In genomic region chr20:2775139-2775538, GRCh38 we compare ENCODE assay signal across 17 cellular contexts. TPM values are rescaled to one million over a fixed set of nuclear protein-coding genes. Genes with fewer than 3 reads are reported as not detected.
DNase-seq lines count a peak whose midpoint lies in the region; ATAC-seq and TF ChIP-seq lines count a peak whose summit lies in the region.
"Had no signal": no experiment of that assay in that cellular context is flagged by ENCODE, and none has a peak within 500 bp of the region (broad histone marks: within the 10 kb centered on the region; RNA-seq: fewer than 3 reads in every experiment).

No MANE protein-coding gene starts in this region.

- no peaks in the 10 kb centered on the region for H3K27me3 ChIP-seq in SK-N-SH (ENCODE audit: insufficient read depth)
- H3K27me3 ChIP-seq: BLaER1 treated with 17β-estradiol and CSF1 and Interleukin-3, amounts not matched to agents 10 nM and 100 nM had no signal

- no peak overlapping the region for H3K9ac ChIP-seq in SK-N-SH
- H3K9ac ChIP-seq: BLaER1 treated with 17β-estradiol and CSF1 and Interleukin-3, amounts not matched to agents 10 nM and 100 nM had no signal

- H3K27ac ChIP-seq in SK-N-SH (ENCODE audit: low read depth in 2 of 2, low read length in 1 of 2), result no peak overlapping the region
- H3K27ac ChIP-seq: BLaER1 treated with 17β-estradiol and CSF1 and Interleukin-3, amounts not matched to agents 10 nM and 100 nM had no signal

- TF ChIP-seq EP300 in SK-N-SH (IDR thresholded peaks at IDR 0.05; ENCODE audit: borderline replicate concordance in 1 of 2, low read depth in 1 of 2, low read length in 1 of 2), result no peak

- H3K79me2 ChIP-seq in SK-N-SH (ENCODE audit: insufficient read depth), result no peaks in the 10 kb centered on the region

- peaks cover 18% of the 10 kb centered on the region for H3K27me3 Mint-ChIP-seq in HFFc6 (ENCODE audit: insufficient read depth)

- 59% methylated on average over 3 of the region's 3 CpGs for WGBS in SK-N-SH (ENCODE audit: low lambda C conversion rate)

- H3K4me1 Mint-ChIP-seq in HFFc6 (ENCODE audit: low read depth), result peaks cover 7% of the 10 kb centered on the region; the same call in 1 of the 2 replicates
- H3K4me1 Mint-ChIP-seq: CD4-positive, CD25-positive, alpha-beta regulatory T cell had no signal

- no peak for TF ChIP-seq CTCF in SK-N-SH (IDR thresholded peaks at IDR 0.05)
- no peak for TF ChIP-seq CTCF in HFFc6 (IDR thresholded peaks at IDR 0.05)
- no peak for TF ChIP-seq CTCF in fibroblast of mammary gland (conservative IDR thresholded peaks at IDR 0.05; ENCODE audit: control insufficient read depth, insufficient read depth, low read depth, low read length)

- H2AFZ ChIP-seq in SK-N-SH (ENCODE audit: low read depth), result no peak overlapping the region

- H3K4me3 Mint-ChIP-seq in HFFc6, result peak overlapping the region; percentile 65
- H3K4me3 Mint-ChIP-seq: CD4-positive, CD25-positive, alpha-beta regulatory T cell had no signal

- H3K4me3 ChIP-seq in SK-N-SH (ENCODE audit: low read depth in 2 of 2, low read length in 1 of 2), result no peak overlapping the region
- no peak overlapping the region for H3K4me3 ChIP-seq in fibroblast of mammary gland (ENCODE audit: control insufficient read depth, low read depth, low read length)
- H3K4me3 ChIP-seq: BLaER1 treated with 17β-estradiol and CSF1 and Interleukin-3, amounts not matched to agents 10 nM and 100 nM had no signal

- no peaks in the 10 kb centered on the region for H3K4me1 ChIP-seq in SK-N-SH (ENCODE audit: control insufficient read depth in 1 of 2, insufficient read depth in 2 of 2, low read depth in 1 of 2, low read length in 1 of 2)

- H3K9me3 ChIP-seq in SK-N-SH, result peaks cover 9% of the 10 kb centered on the region

- ATAC-seq in SK-N-SH treated with all-trans-retinoic acid at 6 μM for 48 hours (no peak), HG02588 (IDR thresholded peaks at IDR 0.05; ENCODE audit: unreplicated experiment) (no peak), HG03280 (IDR thresholded peaks at IDR 0.05; ENCODE audit: unreplicated experiment) (no peak)

- no peaks in the 10 kb centered on the region for H3K36me3 ChIP-seq in SK-N-SH (replicated peaks in 1 of 2; ENCODE audit: control insufficient read depth in 1 of 2, insufficient read depth in 2 of 2, low read length in 1 of 2)
- H3K36me3 ChIP-seq: BLaER1 treated with 17β-estradiol and CSF1 and Interleukin-3, amounts not matched to agents 10 nM and 100 nM had no signal

- peak; percentile 39 for DNase-seq in SK-N-SH
- peak; percentile 34 for DNase-seq in EL
- no peak for DNase-seq in HFFc6
- peak; percentile 49 for DNase-seq in fibroblast of mammary gland (ENCODE audit: low read depth)
- DNase-seq in NCI-H1092 (lab: John Stamatoyannopoulos, UW), result no peak
- DNase-seq: 8988T; ACHN; CD4-positive, CD25-positive, alpha-beta regulatory T cell; DMS 273 treated with DMSO at 0.1 percent for 48 hours; DMS79; GF-D8; IMR-90; KG1 had no signal

- CTCF ChIA-PET in SK-N-SH (lab: Yijun Ruan, JAX), result no interaction called here

- H3K9me3 Mint-ChIP-seq in HFFc6, result no peaks in the 10 kb centered on the region

- no peak overlapping the region for H3K27ac Mint-ChIP-seq in HFFc6

- no peak for TF ChIP-seq RAD21 in SK-N-SH (IDR thresholded peaks at IDR 0.05; ENCODE audit: low read length)

- H3K36me3 Mint-ChIP-seq in HFFc6 (ENCODE audit: low read depth), result no peaks in the 10 kb centered on the region
- H3K36me3 Mint-ChIP-seq: CD4-positive, CD25-positive, alpha-beta regulatory T cell had no signal

- no peaks in the 10 kb centered on the region for H3K9me2 ChIP-seq in SK-N-SH

- POLR2A ChIA-PET in SK-N-SH (lab: Yijun Ruan, JAX), result interaction anchor here (2.1 kb wide), 1 partner anchor 25 kb away, joined by 6 read pairs; the partner anchor contains the start of gene CPXM1

- no peaks in the 10 kb centered on the region for H3F3A ChIP-seq in SK-N-SH (replicated peaks; ENCODE audit: insufficient read depth)

- no peak overlapping the region for H3K4me2 ChIP-seq in SK-N-SH
- H3K4me2 ChIP-seq: BLaER1 treated with 17β-estradiol and CSF1 and Interleukin-3, amounts not matched to agents 10 nM and 100 nM had no signal

- no peaks in the 10 kb centered on the region for H4K20me1 ChIP-seq in SK-N-SH (ENCODE audit: insufficient read depth)
- H4K20me1 ChIP-seq: BLaER1 treated with 17β-estradiol and CSF1 and Interleukin-3, amounts not matched to agents 10 nM and 100 nM had no signal

TF ChIP-seq in SK-N-SH, 30 proteins besides CTCF, POLR2A, EP300 and RAD21:
- TF ChIP-seq YY1 (IDR thresholded peaks at IDR 0.05; ENCODE audit: low read depth) (no peak), NRF1 (IDR thresholded peaks at IDR 0.05; ENCODE audit: low read depth, low read length) (no peak)

TF ChIP-seq in SK-N-SH treated with all-trans-retinoic acid at 6 μM for 48 hours, 23 proteins besides CTCF, POLR2A, EP300 and RAD21:
- TF ChIP-seq ZC3H10 (CRISPR knock-in tag; IDR thresholded peaks at IDR 0.05) (no peak), PPARA (CRISPR knock-in tag; IDR thresholded peaks at IDR 0.05; ENCODE audit: borderline replicate concordance) (no peak), TOX (CRISPR knock-in tag; IDR thresholded peaks at IDR 0.05; ENCODE audit: borderline replicate concordance) (no peak), BACH2 (CRISPR knock-in tag; IDR thresholded peaks at IDR 0.05; ENCODE audit: borderline replicate concordance) (no peak), GLIS3 (CRISPR knock-in tag; IDR thresholded peaks at IDR 0.05) (no peak), OSR1 (CRISPR knock-in tag; IDR thresholded peaks at IDR 0.05) (no peak), TCF4 (CRISPR knock-in tag; IDR thresholded peaks at IDR 0.05; ENCODE audit: borderline replicate concordance) (no peak), ZNF565 (CRISPR knock-in tag; conservative IDR thresholded peaks at IDR 0.05; ENCODE audit: low read depth) (no peak)
- TF ChIP-seq, protein P1, sequence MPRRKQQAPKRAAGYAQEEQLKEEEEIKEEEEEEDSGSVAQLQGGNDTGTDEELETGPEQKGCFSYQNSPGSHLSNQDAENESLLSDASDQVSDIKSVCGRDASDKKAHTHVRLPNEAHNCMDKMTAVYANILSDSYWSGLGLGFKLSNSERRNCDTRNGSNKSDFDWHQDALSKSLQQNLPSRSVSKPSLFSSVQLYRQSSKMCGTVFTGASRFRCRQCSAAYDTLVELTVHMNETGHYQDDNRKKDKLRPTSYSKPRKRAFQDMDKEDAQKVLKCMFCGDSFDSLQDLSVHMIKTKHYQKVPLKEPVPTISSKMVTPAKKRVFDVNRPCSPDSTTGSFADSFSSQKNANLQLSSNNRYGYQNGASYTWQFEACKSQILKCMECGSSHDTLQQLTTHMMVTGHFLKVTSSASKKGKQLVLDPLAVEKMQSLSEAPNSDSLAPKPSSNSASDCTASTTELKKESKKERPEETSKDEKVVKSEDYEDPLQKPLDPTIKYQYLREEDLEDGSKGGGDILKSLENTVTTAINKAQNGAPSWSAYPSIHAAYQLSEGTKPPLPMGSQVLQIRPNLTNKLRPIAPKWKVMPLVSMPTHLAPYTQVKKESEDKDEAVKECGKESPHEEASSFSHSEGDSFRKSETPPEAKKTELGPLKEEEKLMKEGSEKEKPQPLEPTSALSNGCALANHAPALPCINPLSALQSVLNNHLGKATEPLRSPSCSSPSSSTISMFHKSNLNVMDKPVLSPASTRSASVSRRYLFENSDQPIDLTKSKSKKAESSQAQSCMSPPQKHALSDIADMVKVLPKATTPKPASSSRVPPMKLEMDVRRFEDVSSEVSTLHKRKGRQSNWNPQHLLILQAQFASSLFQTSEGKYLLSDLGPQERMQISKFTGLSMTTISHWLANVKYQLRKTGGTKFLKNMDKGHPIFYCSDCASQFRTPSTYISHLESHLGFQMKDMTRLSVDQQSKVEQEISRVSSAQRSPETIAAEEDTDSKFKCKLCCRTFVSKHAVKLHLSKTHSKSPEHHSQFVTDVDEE (CRISPR knock-in tag; IDR thresholded peaks at IDR 0.05), result no peak

RNA-seq across cellular contexts. Expression of gene CPXM1, which starts 25.3 kb away (rescaled TPM):
- polyA plus RNA-seq in SK-N-SH (2012; rRNA removed), result 58.3 and 99.9 TPM in 2 replicates
- 36.1 and 58.7 TPM in 2 replicates for polyA plus RNA-seq in SK-N-SH (2012; cell fraction: cytosol; rRNA removed)
- 140 and 155 TPM in 2 replicates for polyA plus RNA-seq in SK-N-SH (2012; cell fraction: nucleus; rRNA removed)
- total RNA-seq in HFFc6 (2021; fragmentation: NEBNext Ultra II Directional; extraction: Animal tissue kit (Norgen Biotek cat#: 25700)), result under 1 TPM in 1 of 6 experiments, not detected in 5; 0.10 TPM

RNA-seq across cellular contexts. Expression of gene C20orf141, which starts 39.6 kb away (rescaled TPM):
- 1.1 and 1.2 TPM in 2 replicates for polyA plus RNA-seq in SK-N-SH (2012; rRNA removed)
- polyA plus RNA-seq in SK-N-SH (2012; cell fraction: cytosol; rRNA removed), result 0.17 and 0.87 TPM in 2 replicates
- polyA plus RNA-seq in SK-N-SH (2012; cell fraction: nucleus; rRNA removed), result 0.34 and 0.79 TPM in 2 replicates
- not detected for total RNA-seq in HFFc6 (2021; fragmentation: NEBNext Ultra II Directional; extraction: Animal tissue kit (Norgen Biotek cat#: 25700))
- total RNA-seq: CD4-positive, CD25-positive, alpha-beta regulatory T cell had no signal
- polyA plus RNA-seq: CD4-positive, CD25-positive, alpha-beta regulatory T cell had no signal

RNA-seq across cellular contexts. Expression of gene TMEM239, which starts 41.0 kb away (rescaled TPM):
- 0.02 and 0.10 TPM in 2 replicates for polyA plus RNA-seq in SK-N-SH (2012; rRNA removed)
- polyA plus RNA-seq in SK-N-SH (2012; cell fraction: cytosol; rRNA removed), result 0.03 and 0.05 TPM in 2 replicates
- polyA plus RNA-seq in SK-N-SH (2012; cell fraction: nucleus; rRNA removed), result 0.46 and 0.64 TPM in 2 replicates
- total RNA-seq in HFFc6 (2021; fragmentation: NEBNext Ultra II Directional; extraction: Animal tissue kit (Norgen Biotek cat#: 25700)), result not detected
- total RNA-seq: CD4-positive, CD25-positive, alpha-beta regulatory T cell; IMR-90 had no signal
- polyA plus RNA-seq: CD4-positive, CD25-positive, alpha-beta regulatory T cell had no signal

Comparison
In these comparisons a context has a peak if more than half of its experiments do, and no peak if none do; other contexts are left out.
1. DNase-seq: peak in SK-N-SH (single experiment), EL (single experiment) and fibroblast of mammary gland (single experiment); none in HFFc6 (single experiment) and NCI-H1092 (single experiment).